Comparison of ENCODE assay signal across 10 cellular contexts in genomic region chr9:90641868-90642558, GRCh38. TPM values are rescaled to one million over a fixed set of nuclear protein-coding genes. Genes with fewer than 3 reads are reported as not detected.
DNase-seq lines count a peak whose midpoint lies in the region; ATAC-seq and TF ChIP-seq lines count a peak whose summit lies in the region.
"Had no signal": no experiment of that assay in that cellular context is flagged by ENCODE, and none has a peak within 500 bp of the region (broad histone marks: within the 10 kb centered on the region; RNA-seq: fewer than 3 reads in every experiment).

No MANE protein-coding gene starts in this region.

- TF ChIP-seq CTCF in heart right ventricle (IDR thresholded peaks at IDR 0.05) (no peak), choroid plexus epithelial cell (conservative IDR thresholded peaks at IDR 0.05; ENCODE audit: low read depth, low read length) (no peak)

- intact Hi-C loops in heart right ventricle (cut with DNase I) (loop anchor here in 1 of 10 donors (10.0 kb wide), 1 partner anchor 497 kb away; no protein-coding TSS in a partner anchor), cardiac septum (cut with DNase I) (no loop called here)

- no peak overlapping the region for H3K27ac ChIP-seq in heart right ventricle
- H3K27ac ChIP-seq in muscle layer of duodenum (ENCODE audit: low read length), result no peak overlapping the region
- H3K27ac ChIP-seq in thymus (ENCODE audit: low read depth), result no peak overlapping the region

- DNase-seq in heart right ventricle (no peak), cardiac septum (ENCODE audit: low spot score) (no peak), choroid plexus epithelial cell (ENCODE audit: low read depth) (peak; percentile 2), T-helper 1 cell (no peak)

- H3K4me3 ChIP-seq in heart right ventricle (peak overlapping the region in 6 of 10 donors; percentile 22 to 54 (median 49)), choroid plexus epithelial cell (ENCODE audit: low read depth, low read length) (no peak overlapping the region), muscle layer of duodenum (ENCODE audit: low read depth in 1 of 2, low read length in 2 of 2) (peak overlapping the region; percentile 47 to 66), thymus (ENCODE audit: low read length) (peak overlapping the region; percentile 43)
- H3K4me3 ChIP-seq: K562 had no signal

- H3K9me3 ChIP-seq in heart right ventricle (no peaks in the 10 kb centered on the region), muscle layer of duodenum (ENCODE audit: control insufficient read depth in 1 of 2, low read length in 2 of 2) (no peaks in the 10 kb centered on the region), thymus (ENCODE audit: control insufficient read depth) (no peaks in the 10 kb centered on the region)

- ATAC-seq in heart right ventricle (no peak), HG03135 (IDR thresholded peaks at IDR 0.05; ENCODE audit: unreplicated experiment) (no peak), GM18907 (IDR thresholded peaks at IDR 0.05; ENCODE audit: unreplicated experiment) (no peak)
- ATAC-seq: K562 had no signal

- WGBS in heart right ventricle, 2 donors, result 17 to 18% methylated on average over 11 of the region's 11 CpGs
- WGBS in thymus, result 35% methylated on average over 11 of the region's 11 CpGs

- H3K36me3 ChIP-seq in heart right ventricle, result no peaks in the 10 kb centered on the region
- no peaks in the 10 kb centered on the region for H3K36me3 ChIP-seq in muscle layer of duodenum (ENCODE audit: control insufficient read depth in 1 of 2, insufficient read depth in 2 of 2, low read length in 2 of 2)
- no peaks in the 10 kb centered on the region for H3K36me3 ChIP-seq in thymus (ENCODE audit: control insufficient read depth, insufficient read depth)

- H3K4me1 ChIP-seq in heart right ventricle (peaks cover 0 to 13% (median 0%) of the 10 kb centered on the region in 9 donors), muscle layer of duodenum (ENCODE audit: control insufficient read depth in 1 of 2, insufficient read depth in 2 of 2, low read length in 2 of 2) (peaks cover 0 to 9% of the 10 kb centered on the region in 2 donors), thymus (ENCODE audit: control insufficient read depth, insufficient read depth, low read length) (peaks cover 16% of the 10 kb centered on the region)

- H3K27me3 ChIP-seq in heart right ventricle, result peaks cover 0 to 72% (median 46%) of the 10 kb centered on the region in 7 donors
- H3K27me3 ChIP-seq in muscle layer of duodenum (ENCODE audit: low read depth, low read length), result no peaks in the 10 kb centered on the region
- peaks cover 18% of the 10 kb centered on the region for H3K27me3 ChIP-seq in thymus (ENCODE audit: control insufficient read depth, insufficient read depth)

RNA-seq across cellular contexts. Expression of gene DIRAS2, which starts 0.6 kb away (rescaled TPM):
- total RNA-seq in heart right ventricle (under 1 TPM in 4 of 10 donors, not detected in 6; 0.07 to 0.20 (median 0.11) TPM), cardiac septum (0.16 TPM)
- polyA plus RNA-seq in heart right ventricle (not detected), thymus (0.32 TPM)
- total RNA-seq: activated naive CD8-positive, alpha-beta T cell treated with anti-CD3 and anti-CD28 coated beads, Interleukin-2, amount 10 ng/mL, durations not matched to agents 7 days and 5 days; K562 had no signal
- polyA plus RNA-seq: K562 had no signal
